In the genomic region with DNA sequence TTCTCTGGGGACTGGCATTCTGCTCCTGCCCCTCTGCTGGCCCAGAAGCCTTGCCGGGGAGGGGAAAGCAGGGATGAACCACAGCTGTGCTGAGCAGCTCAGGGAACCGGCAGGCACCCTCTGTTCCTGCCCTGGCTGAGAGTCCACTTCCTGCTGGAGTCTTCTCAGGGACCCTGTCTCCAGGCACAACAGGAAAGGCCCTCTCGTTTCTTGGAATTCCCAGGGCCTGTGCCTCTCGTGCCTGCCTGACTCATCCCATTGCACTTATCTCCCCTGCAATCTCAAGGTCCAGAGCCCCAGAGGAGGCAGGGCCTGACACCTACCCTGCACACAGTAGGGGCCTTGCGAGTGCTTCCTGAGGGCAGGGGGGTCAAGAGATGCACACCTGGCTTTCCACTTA, we compare ENCODE assay signal across 1 cellular context.
A peak's percentile ranks its signal among the peaks of the same experiment; 100 is the strongest.
TF ChIP-seq lines count a peak whose summit lies in the region.

No MANE protein-coding gene starts in this region.

TF ChIP-seq in K562, 482 proteins besides CTCF, POLR2A, EP300 and RAD21 (continued from another document):
- TF ChIP-seq, protein P1, sequence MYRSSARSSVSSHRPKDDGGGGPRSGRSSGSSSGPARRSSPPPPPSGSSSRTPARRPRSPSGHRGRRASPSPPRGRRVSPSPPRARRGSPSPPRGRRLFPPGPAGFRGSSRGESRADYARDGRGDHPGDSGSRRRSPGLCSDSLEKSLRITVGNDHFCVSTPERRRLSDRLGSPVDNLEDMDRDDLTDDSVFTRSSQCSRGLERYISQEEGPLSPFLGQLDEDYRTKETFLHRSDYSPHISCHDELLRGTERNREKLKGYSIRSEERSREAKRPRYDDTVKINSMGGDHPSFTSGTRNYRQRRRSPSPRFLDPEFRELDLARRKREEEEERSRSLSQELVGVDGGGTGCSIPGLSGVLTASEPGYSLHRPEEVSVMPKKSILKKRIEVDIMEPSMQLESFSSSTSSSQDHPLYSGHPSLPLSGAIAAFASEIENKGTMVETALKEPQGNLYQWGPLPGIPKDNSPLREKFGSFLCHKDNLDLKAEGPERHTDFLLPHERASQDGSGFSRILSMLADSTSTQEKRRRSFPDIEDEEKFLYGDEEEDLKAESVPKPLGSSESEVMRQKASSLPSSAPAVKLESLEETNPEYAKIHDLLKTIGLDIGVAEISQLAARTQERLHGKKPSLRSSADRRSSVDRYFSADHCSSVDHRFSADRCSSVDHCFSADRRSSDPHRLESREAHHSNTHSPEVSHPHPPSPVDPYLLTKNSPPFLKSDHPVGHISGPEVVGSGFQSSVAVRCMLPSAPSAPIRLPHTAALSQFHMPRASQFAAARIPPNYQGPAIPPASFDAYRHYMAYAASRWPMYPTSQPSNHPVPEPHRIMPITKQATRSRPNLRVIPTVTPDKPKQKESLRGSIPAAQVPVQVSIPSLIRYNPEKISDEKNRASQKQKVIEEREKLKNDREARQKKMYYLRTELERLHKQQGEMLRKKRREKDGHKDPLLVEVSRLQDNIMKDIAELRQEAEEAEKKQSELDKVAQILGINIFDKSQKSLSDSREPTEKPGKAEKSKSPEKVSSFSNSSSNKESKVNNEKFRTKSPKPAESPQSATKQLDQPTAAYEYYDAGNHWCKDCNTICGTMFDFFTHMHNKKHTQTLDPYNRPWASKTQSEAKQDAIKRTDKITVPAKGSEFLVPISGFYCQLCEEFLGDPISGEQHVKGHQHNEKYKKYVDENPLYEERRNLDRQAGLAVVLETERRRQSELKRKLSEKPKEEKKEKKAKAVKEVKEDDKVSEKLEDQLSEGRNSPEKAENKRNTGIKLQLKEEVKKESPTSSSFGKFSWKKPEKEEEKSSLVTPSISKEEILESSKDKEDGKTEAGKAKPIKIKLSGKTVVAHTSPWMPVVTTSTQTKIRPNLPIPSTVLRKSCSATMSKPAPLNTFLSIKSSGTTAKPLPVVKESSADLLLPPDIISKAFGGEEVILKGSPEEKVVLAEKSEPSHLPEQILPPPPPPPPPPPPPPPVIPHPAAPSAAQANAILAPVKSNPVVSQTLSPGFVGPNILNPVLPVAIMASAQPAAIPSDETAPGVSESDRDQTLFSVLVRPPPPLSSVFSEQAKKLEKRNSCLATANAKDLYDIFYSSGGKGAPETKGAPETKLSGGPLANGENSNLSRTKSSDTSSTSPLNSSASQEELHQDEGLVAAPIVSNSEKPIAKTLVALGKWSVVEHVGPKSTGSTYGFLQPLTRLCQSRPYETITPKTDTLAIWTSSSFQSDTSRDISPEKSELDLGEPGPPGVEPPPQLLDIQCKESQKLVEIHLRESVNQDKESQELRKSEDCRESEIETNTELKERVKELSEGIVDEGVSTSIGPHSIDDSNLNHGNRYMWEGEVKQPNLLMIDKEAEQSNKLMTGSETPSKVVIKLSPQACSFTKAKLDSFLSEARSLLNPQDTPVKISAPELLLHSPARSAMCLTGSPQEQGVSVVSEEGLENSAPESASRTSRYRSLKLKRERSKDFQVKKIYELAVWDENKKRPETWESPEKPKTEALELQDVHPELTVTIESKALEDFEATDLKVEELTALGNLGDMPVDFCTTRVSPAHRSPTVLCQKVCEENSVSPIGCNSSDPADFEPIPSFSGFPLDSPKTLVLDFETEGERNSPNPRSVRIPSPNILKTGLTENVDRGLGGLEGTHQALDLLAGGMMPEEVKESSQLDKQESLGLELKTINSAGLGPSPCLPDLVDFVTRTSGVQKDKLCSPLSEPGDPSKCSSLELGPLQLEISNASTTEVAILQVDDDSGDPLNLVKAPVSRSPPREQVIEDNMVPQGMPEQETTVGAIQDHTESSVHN (IDR thresholded peaks at IDR 0.05; ENCODE audit: borderline replicate concordance in 1 of 2, low read depth in 1 of 2): 0 out of 4 replicates have a peak, but pooled peaks of 1 of the 2 experiments have one; percentile 36
- TF ChIP-seq SMARCE1 (IDR thresholded peaks at IDR 0.05) (peak; percentile 54; the same call in 1 of the 2 replicates), SRF (CRISPR knock-in tag; IDR thresholded peaks at IDR 0.05) (no peak), ZFP36 (IDR thresholded peaks at IDR 0.05; ENCODE audit: low read depth, low read length, partially characterized antibody) (peak; percentile 7), DPF2 (IDR thresholded peaks at IDR 0.05) (peak; percentile 38; the same call in 1 of the 2 replicates), CTBP1 (IDR thresholded peaks at IDR 0.05; ENCODE audit: borderline replicate concordance) (peak; percentile 56; the same call in 1 of the 2 replicates), JUN (IDR thresholded peaks at IDR 0.05; ENCODE audit: borderline replicate concordance, low read depth, low read length) (peak; percentile 71; the same call in 1 of the 2 replicates), JUN (CRISPR knock-in tag; IDR thresholded peaks at IDR 0.05; ENCODE audit: borderline replicate concordance) (no peak), JUND (IDR thresholded peaks at IDR 0.05; ENCODE audit: borderline replicate concordance, low read depth, low read length) (peak; percentile 93), JUND (tag; IDR thresholded peaks at IDR 0.05; ENCODE audit: borderline replicate concordance, low read depth, low read length) (peak; percentile 92; the same call in 2 of the 3 replicates), SMAD4 (CRISPR knock-in tag; conservative IDR thresholded peaks at IDR 0.05) (peak; percentile 53; the same call in 1 of the 2 replicates), TOE1 (IDR thresholded peaks at IDR 0.05; ENCODE audit: borderline replicate concordance) (peak; percentile 29; the same call in 1 of the 2 replicates), TOE1 (CRISPR knock-in tag; IDR thresholded peaks at IDR 0.05; ENCODE audit: borderline replicate concordance, low read depth) (no peak), BHLHE40 (IDR thresholded peaks at IDR 0.05; ENCODE audit: low read length) (peak; percentile 89), FOSL1 (tag; conservative IDR thresholded peaks at IDR 0.05) (peak; percentile 97), SMARCA4 (IDR thresholded peaks at IDR 0.05) (peak; percentile 19; the same call in 1 of the 2 replicates), ARID1B (IDR thresholded peaks at IDR 0.05) (peak; percentile 55), FOS (IDR thresholded peaks at IDR 0.05; ENCODE audit: extremely low read depth, insufficient read length) (peak; percentile 10), ZKSCAN1 (IDR thresholded peaks at IDR 0.05; ENCODE audit: low read depth, low read length) (peak; percentile 96)
- TF ChIP-seq, protein P2, sequence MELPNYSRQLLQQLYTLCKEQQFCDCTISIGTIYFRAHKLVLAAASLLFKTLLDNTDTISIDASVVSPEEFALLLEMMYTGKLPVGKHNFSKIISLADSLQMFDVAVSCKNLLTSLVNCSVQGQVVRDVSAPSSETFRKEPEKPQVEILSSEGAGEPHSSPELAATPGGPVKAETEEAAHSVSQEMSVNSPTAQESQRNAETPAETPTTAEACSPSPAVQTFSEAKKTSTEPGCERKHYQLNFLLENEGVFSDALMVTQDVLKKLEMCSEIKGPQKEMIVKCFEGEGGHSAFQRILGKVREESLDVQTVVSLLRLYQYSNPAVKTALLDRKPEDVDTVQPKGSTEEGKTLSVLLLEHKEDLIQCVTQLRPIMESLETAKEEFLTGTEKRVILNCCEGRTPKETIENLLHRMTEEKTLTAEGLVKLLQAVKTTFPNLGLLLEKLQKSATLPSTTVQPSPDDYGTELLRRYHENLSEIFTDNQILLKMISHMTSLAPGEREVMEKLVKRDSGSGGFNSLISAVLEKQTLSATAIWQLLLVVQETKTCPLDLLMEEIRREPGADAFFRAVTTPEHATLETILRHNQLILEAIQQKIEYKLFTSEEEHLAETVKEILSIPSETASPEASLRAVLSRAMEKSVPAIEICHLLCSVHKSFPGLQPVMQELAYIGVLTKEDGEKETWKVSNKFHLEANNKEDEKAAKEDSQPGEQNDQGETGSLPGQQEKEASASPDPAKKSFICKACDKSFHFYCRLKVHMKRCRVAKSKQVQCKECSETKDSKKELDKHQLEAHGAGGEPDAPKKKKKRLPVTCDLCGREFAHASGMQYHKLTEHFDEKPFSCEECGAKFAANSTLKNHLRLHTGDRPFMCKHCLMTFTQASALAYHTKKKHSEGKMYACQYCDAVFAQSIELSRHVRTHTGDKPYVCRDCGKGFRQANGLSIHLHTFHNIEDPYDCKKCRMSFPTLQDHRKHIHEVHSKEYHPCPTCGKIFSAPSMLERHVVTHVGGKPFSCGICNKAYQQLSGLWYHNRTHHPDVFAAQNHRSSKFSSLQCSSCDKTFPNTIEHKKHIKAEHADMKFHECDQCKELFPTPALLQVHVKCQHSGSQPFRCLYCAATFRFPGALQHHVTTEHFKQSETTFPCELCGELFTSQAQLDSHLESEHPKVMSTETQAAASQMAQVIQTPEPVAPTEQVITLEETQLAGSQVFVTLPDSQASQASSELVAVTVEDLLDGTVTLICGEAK (IDR thresholded peaks at IDR 0.05): peak; percentile 37; the same call in 1 of the 2 replicates
- TF ChIP-seq, protein P2 (CRISPR knock-in tag; IDR thresholded peaks at IDR 0.05): no peak
